Comparison of ENCODE assay signal across 8 cellular contexts in the genomic region with DNA sequence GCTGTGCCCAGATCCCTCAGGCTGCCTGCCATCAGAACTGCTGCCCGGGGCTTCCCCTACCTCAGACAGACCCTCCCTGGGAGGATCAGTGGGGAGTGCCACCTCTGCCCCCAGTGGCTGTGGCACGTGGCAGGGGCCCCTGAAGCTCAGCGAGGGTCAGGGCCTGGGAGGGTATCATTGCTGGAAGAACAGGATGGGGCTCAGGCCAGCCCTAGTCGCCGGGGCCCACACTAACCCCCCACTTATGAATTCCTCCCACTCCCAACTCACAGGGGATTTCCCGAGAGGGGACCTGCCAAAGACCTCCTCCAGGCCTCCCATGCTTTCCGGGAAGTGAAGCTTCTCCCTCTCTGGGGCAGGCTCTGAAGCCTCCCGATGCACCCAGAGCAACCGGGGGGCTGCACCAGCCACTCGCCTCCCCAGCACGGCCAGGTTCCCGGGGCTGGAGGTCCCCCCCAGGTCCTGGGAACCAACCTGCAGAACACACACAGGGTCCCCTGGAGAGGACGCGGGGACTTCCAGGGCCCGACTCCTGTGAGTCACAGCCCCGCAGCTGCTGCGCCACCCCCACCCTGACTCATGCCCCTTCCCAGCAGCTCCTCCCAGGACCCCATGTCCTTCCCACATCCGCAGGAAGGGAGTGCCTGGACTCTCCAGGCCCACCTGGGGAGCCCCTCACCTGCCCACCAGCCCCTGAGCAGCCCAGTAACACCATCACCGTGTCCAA. TPM values are rescaled to one million over a fixed set of nuclear protein-coding genes. Genes with fewer than 3 reads are reported as not detected.
DNase-seq lines count a peak whose midpoint lies in the region; ATAC-seq and TF ChIP-seq lines count a peak whose summit lies in the region.

No MANE protein-coding gene starts in this region.

- intact Hi-C loops in activated CD8-positive, alpha-beta T cell treated with anti-CD3 and anti-CD28 coated beads for 36 hours (cut with micrococcal nuclease), result no loop called here

- peaks cover 7% of the 10 kb centered on the region for H3K36me3 Mint-ChIP-seq in activated CD8-positive, alpha-beta T cell treated with anti-CD3 and anti-CD28 coated beads for 36 hours (ENCODE audit: low read depth)
- H3K36me3 Mint-ChIP-seq in activated CD8-positive, alpha-beta T cell treated with anti-CD3 and anti-CD28 coated beads, Interleukin-2, amount 10 ng/mL, durations not matched to agents 7 days and 5 days (ENCODE audit: low read depth), result peaks cover 11% of the 10 kb centered on the region

- TF ChIP-seq CTCF in activated CD8-positive, alpha-beta T cell treated with anti-CD3 and anti-CD28 coated beads for 36 hours (IDR thresholded peaks at IDR 0.05), result no peak

- POLR2A ChIA-PET in activated CD8-positive, alpha-beta T cell treated with anti-CD3 and anti-CD28 coated beads for 36 hours (lab: Charles Lee), result interaction anchor here (0.7 to 2.7 kb wide), 8 partner anchors 9 to 282 kb away, joined by 3 to 16 read pairs (median 4); a partner anchor contains a TSS
- POLR2A ChIA-PET in activated CD8-positive, alpha-beta T cell treated with anti-CD3 and anti-CD28 coated beads, Interleukin-2, amount 10 ng/mL, durations not matched to agents 7 days and 5 days (lab: Charles Lee), result interaction anchor here (1.5 kb wide), 1 partner anchor 9 kb away, joined by 6 read pairs; a partner anchor contains a TSS

- peak; percentile 55 for ATAC-seq in activated CD8-positive, alpha-beta T cell treated with anti-CD3 and anti-CD28 coated beads for 36 hours
- ATAC-seq in activated CD8-positive, alpha-beta T cell treated with anti-CD3 and anti-CD28 coated beads, Interleukin-2, amount 10 ng/mL, durations not matched to agents 7 days and 5 days, result no peak
- ATAC-seq in HG02759 (IDR thresholded peaks at IDR 0.05; ENCODE audit: unreplicated experiment) (no peak), HG03439 (IDR thresholded peaks at IDR 0.05; ENCODE audit: unreplicated experiment) (no peak)

- no peaks in the 10 kb centered on the region for H3K27me3 Mint-ChIP-seq in activated CD8-positive, alpha-beta T cell treated with anti-CD3 and anti-CD28 coated beads for 36 hours
- H3K27me3 Mint-ChIP-seq in activated CD8-positive, alpha-beta T cell treated with anti-CD3 and anti-CD28 coated beads, Interleukin-2, amount 10 ng/mL, durations not matched to agents 7 days and 5 days (ENCODE audit: low read depth), result no peaks in the 10 kb centered on the region

- CTCF ChIA-PET in activated CD8-positive, alpha-beta T cell treated with anti-CD3 and anti-CD28 coated beads for 36 hours (lab: Charles Lee), result interaction anchor here (1.0 to 1.2 kb wide), 2 partner anchors 8 to 166 kb away, joined by 3 to 4 read pairs; no protein-coding TSS in a partner anchor
- CTCF ChIA-PET in activated CD8-positive, alpha-beta T cell treated with anti-CD3 and anti-CD28 coated beads, Interleukin-2, amount 10 ng/mL, durations not matched to agents 7 days and 5 days (lab: Charles Lee), result interaction anchor here (2.3 kb wide), 1 partner anchor 9 kb away, joined by 9 read pairs; a partner anchor contains a TSS

- peak overlapping the region; percentile 67 for H3K27ac Mint-ChIP-seq in activated CD8-positive, alpha-beta T cell treated with anti-CD3 and anti-CD28 coated beads for 36 hours
- no peak overlapping the region for H3K27ac Mint-ChIP-seq in activated CD8-positive, alpha-beta T cell treated with anti-CD3 and anti-CD28 coated beads, Interleukin-2, amount 10 ng/mL, durations not matched to agents 7 days and 5 days

- peaks cover 23% of the 10 kb centered on the region for H3K4me1 Mint-ChIP-seq in activated CD8-positive, alpha-beta T cell treated with anti-CD3 and anti-CD28 coated beads for 36 hours (ENCODE audit: low read depth)
- peaks cover 9% of the 10 kb centered on the region for H3K4me1 Mint-ChIP-seq in activated CD8-positive, alpha-beta T cell treated with anti-CD3 and anti-CD28 coated beads, Interleukin-2, amount 10 ng/mL, durations not matched to agents 7 days and 5 days (ENCODE audit: low read depth)

- no peak overlapping the region for H3K4me3 Mint-ChIP-seq in activated CD8-positive, alpha-beta T cell treated with anti-CD3 and anti-CD28 coated beads for 36 hours
- no peak overlapping the region for H3K4me3 Mint-ChIP-seq in activated CD8-positive, alpha-beta T cell treated with anti-CD3 and anti-CD28 coated beads, Interleukin-2, amount 10 ng/mL, durations not matched to agents 7 days and 5 days

- H3K9me3 Mint-ChIP-seq in activated CD8-positive, alpha-beta T cell treated with anti-CD3 and anti-CD28 coated beads for 36 hours, result no peaks in the 10 kb centered on the region
- no peaks in the 10 kb centered on the region for H3K9me3 Mint-ChIP-seq in activated CD8-positive, alpha-beta T cell treated with anti-CD3 and anti-CD28 coated beads, Interleukin-2, amount 10 ng/mL, durations not matched to agents 7 days and 5 days (ENCODE audit: insufficient read depth)

- DNase-seq in activated CD8-positive, alpha-beta T cell treated with anti-CD3 and anti-CD28 coated beads for 36 hours, result peak; percentile 72
- no peak for DNase-seq in activated CD8-positive, alpha-beta T cell treated with anti-CD3 and anti-CD28 coated beads, Interleukin-2, amount 10 ng/mL, durations not matched to agents 7 days and 5 days
- DNase-seq in activated T-cell treated with anti-CD3 and anti-CD28 coated beads, Interleukin-2, amount 50 U/mL, for 48 hours, result peak; percentile 74 to 82
- peak; percentile 97 for DNase-seq in glomerular visceral epithelial cell (ENCODE audit: extremely low spot score)
- DNase-seq in stimulated activated CD4-positive, alpha-beta T cell treated with anti-CD3 and anti-CD28 coated beads, Interleukin-1b, Interleukin-23, amount 100 ng/mL, for 48 hours, result peak; percentile 67
- no peak for DNase-seq in NCI-H1417 (lab: John Stamatoyannopoulos, UW)

RNA-seq across cellular contexts. Expression of a gene that starts 2.5 kb away (rescaled TPM):
- total RNA-seq in activated CD8-positive, alpha-beta T cell treated with anti-CD3 and anti-CD28 coated beads for 36 hours, result not detected
- total RNA-seq in activated CD8-positive, alpha-beta T cell treated with anti-CD3 and anti-CD28 coated beads, Interleukin-2, amount 10 ng/mL, durations not matched to agents 7 days and 5 days, result not detected

RNA-seq across cellular contexts. Expression of a gene that starts 8.9 kb away (rescaled TPM):
- total RNA-seq in activated CD8-positive, alpha-beta T cell treated with anti-CD3 and anti-CD28 coated beads for 36 hours, result 10 to 100 TPM; 41.7 to 44.2 TPM
- total RNA-seq in activated CD8-positive, alpha-beta T cell treated with anti-CD3 and anti-CD28 coated beads, Interleukin-2, amount 10 ng/mL, durations not matched to agents 7 days and 5 days, result 10 to 100 TPM; 55.2 to 57.6 TPM

RNA-seq across cellular contexts. Expression of a gene that starts 8.9 kb away (rescaled TPM):
- total RNA-seq in activated CD8-positive, alpha-beta T cell treated with anti-CD3 and anti-CD28 coated beads for 36 hours, result 10 to 100 TPM; 22.4 to 22.5 TPM
- 10 to 100 TPM; 38.6 to 43.5 TPM for total RNA-seq in activated CD8-positive, alpha-beta T cell treated with anti-CD3 and anti-CD28 coated beads, Interleukin-2, amount 10 ng/mL, durations not matched to agents 7 days and 5 days

RNA-seq across cellular contexts. Expression of a gene that starts 37.6 kb away (rescaled TPM):
- 10 to 100 TPM; 15.5 to 16.8 TPM for total RNA-seq in activated CD8-positive, alpha-beta T cell treated with anti-CD3 and anti-CD28 coated beads for 36 hours
- 100 to 1,000 TPM; 163 to 165 TPM for total RNA-seq in activated CD8-positive, alpha-beta T cell treated with anti-CD3 and anti-CD28 coated beads, Interleukin-2, amount 10 ng/mL, durations not matched to agents 7 days and 5 days

RNA-seq across cellular contexts. Expression of a gene that starts 40.7 kb away (rescaled TPM):
- 10 to 100 TPM; 38.5 to 39.8 TPM for total RNA-seq in activated CD8-positive, alpha-beta T cell treated with anti-CD3 and anti-CD28 coated beads for 36 hours
- total RNA-seq in activated CD8-positive, alpha-beta T cell treated with anti-CD3 and anti-CD28 coated beads, Interleukin-2, amount 10 ng/mL, durations not matched to agents 7 days and 5 days, result 10 to 100 TPM; 97.2 TPM

Comparison
In these comparisons a context has a peak if more than half of its experiments do, and no peak if none do; other contexts are left out.
1. DNase-seq: peak in activated CD8-positive, alpha-beta T cell treated with anti-CD3 and anti-CD28 coated beads for 36 hours (single experiment), activated T-cell treated with anti-CD3 and anti-CD28 coated beads, Interleukin-2, amount 50 U/mL, for 48 hours (2 of 2), glomerular visceral epithelial cell (single experiment) and stimulated activated CD4-positive, alpha-beta T cell treated with anti-CD3 and anti-CD28 coated beads, Interleukin-1b, Interleukin-23, amount 100 ng/mL, for 48 hours (single experiment); none in activated CD8-positive, alpha-beta T cell treated with anti-CD3 and anti-CD28 coated beads, Interleukin-2, amount 10 ng/mL, durations not matched to agents 7 days and 5 days (single experiment) and NCI-H1417 (0 of 3).